In genomic region chr4:15690020-15690809, GRCh38 we compare ENCODE assay signal across 9 cellular contexts. TPM values are rescaled to one million over a fixed set of nuclear protein-coding genes. Genes with fewer than 3 reads are reported as not detected.
A peak's percentile ranks its signal among the peaks of the same experiment; 100 is the strongest.
DNase-seq lines count a peak whose midpoint lies in the region; ATAC-seq, FAIRE-seq and TF ChIP-seq lines count a peak whose summit lies in the region.
"Had no signal": no experiment of that assay in that cellular context is flagged by ENCODE, and none has a peak within 500 bp of the region (broad histone marks: within the 10 kb centered on the region; RNA-seq: fewer than 3 reads in every experiment).

No MANE protein-coding gene starts in this region.

- no peaks in the 10 kb centered on the region for H3K27me3 ChIP-seq in NT2/D1 (ENCODE audit: insufficient read depth, insufficient read length)
- no peaks in the 10 kb centered on the region for H3K27me3 ChIP-seq in endothelial cell of umbilical vein (ENCODE audit: control insufficient read depth in 2 of 2, insufficient read depth in 2 of 2, low read length in 2 of 2)
- H3K27me3 ChIP-seq in colonic mucosa, result no peaks in the 10 kb centered on the region

- H2AFZ ChIP-seq in endothelial cell of umbilical vein (ENCODE audit: low read depth, low read length), result no peak overlapping the region

- TSS peak; percentile 93 for BruUV-seq in endothelial cell of umbilical vein (replicated peaks; lab: Mats Ljungman, UMichigan)

- in situ Hi-C loops in Caki2 (cut with HindIII; ENCODE audit: low pct_unique_long_range_greater_than_20kb, low sequenced_read_pairs), result no loop called here

- no peak overlapping the region for H3K9ac ChIP-seq in NT2/D1 (ENCODE audit: insufficient read length, low read depth)
- H3K9ac ChIP-seq in endothelial cell of umbilical vein (replicated peaks; ENCODE audit: extremely low read depth, insufficient read depth, low read length), result peak overlapping the region; percentile 64
- no peak overlapping the region for H3K9ac ChIP-seq in colonic mucosa (ENCODE audit: low read depth in 2 of 2, low read length in 2 of 2)

- intact Hi-C loops in endothelial cell of umbilical vein (cut with micrococcal nuclease), result loop anchor here (1.0 kb wide), 3 partner anchors 9 to 37 kb away; partner anchors contain the start of gene FAM200B
- intact Hi-C loops in colonic mucosa (cut with DNase I), result no loop called here
- intact Hi-C loops in posterior cingulate gyrus (cut with DNase I), result no loop called here

- peak overlapping the region; percentile 82 for H3K27ac ChIP-seq in endothelial cell of umbilical vein (ENCODE audit: insufficient read depth, low read depth, low read length)
- no peak overlapping the region for H3K27ac ChIP-seq in colonic mucosa

- no peaks in the 10 kb centered on the region for H4K20me1 ChIP-seq in endothelial cell of umbilical vein (replicated peaks; ENCODE audit: control insufficient read depth, extremely low read depth, insufficient read depth, low read length)

- no peak for TF ChIP-seq POLR2A in endothelial cell of umbilical vein (IDR thresholded peaks at IDR 0.05; ENCODE audit: low read depth, low read length)

- peaks cover 41% of the 10 kb centered on the region for H3K9me3 ChIP-seq in NT2/D1 (ENCODE audit: insufficient read depth, low read length)
- no peaks in the 10 kb centered on the region for H3K9me3 ChIP-seq in endothelial cell of umbilical vein (replicated peaks; ENCODE audit: control insufficient read depth, insufficient read depth, low read length)
- H3K9me3 ChIP-seq in colonic mucosa, result no peaks in the 10 kb centered on the region

- H3K4me3 ChIP-seq in NT2/D1 (ENCODE audit: insufficient read length, low read depth) (no peak overlapping the region), endothelial cell of umbilical vein (replicated peaks in 1 of 3; ENCODE audit: insufficient read depth in 1 of 3, low read depth in 1 of 3, low read length in 3 of 3) (no peak overlapping the region), colonic mucosa (no peak overlapping the region)

- CTCF ChIA-PET in endothelial cell of umbilical vein (lab: Charles Lee), result interaction anchor here (0.5 to 1.7 kb wide), 3 partner anchors 16 to 116 kb away, joined by 3 read pairs; no protein-coding TSS in a partner anchor

- no peak for TF ChIP-seq CTCF in endothelial cell of umbilical vein (IDR thresholded peaks at IDR 0.05; ENCODE audit: extremely low read depth in 1 of 2, insufficient read depth in 1 of 2, low read depth in 1 of 2, low read length in 2 of 2)
- no peak for TF ChIP-seq CTCF in colonic mucosa (IDR thresholded peaks at IDR 0.05)

- DNase-seq in Caki2 (ENCODE audit: low read depth) (peak; percentile 86), NT2/D1 (ENCODE audit: low read depth, low spot score) (peak; percentile 67), endothelial cell of umbilical vein (ENCODE audit: low read depth, low spot score) (peak; percentile 68), myocyte (ENCODE audit: low read depth) (peak; percentile 77), colonic mucosa (no peak), posterior cingulate gyrus (no peak)
- DNase-seq: stimulated activated CD4-positive, alpha-beta T cell treated with anti-CD3 and anti-CD28 coated beads, Interleukin-2, amount 100 ng/mL, for 48 hours had no signal

- dilution Hi-C loops in endothelial cell of umbilical vein (cut with MboI; ENCODE audit: extremely low pct_ligation_motif_present, low sequenced_read_pairs), result no loop called here

- H3K4me1 ChIP-seq in NT2/D1 (ENCODE audit: insufficient read depth, insufficient read length), result no peaks in the 10 kb centered on the region
- H3K4me1 ChIP-seq in endothelial cell of umbilical vein (ENCODE audit: control insufficient read depth, extremely low read depth, insufficient read depth, low read length), result peaks cover 29% of the 10 kb centered on the region
- H3K4me1 ChIP-seq in colonic mucosa, result no peaks in the 10 kb centered on the region

- peak overlapping the region; percentile 53 for H3K4me2 ChIP-seq in endothelial cell of umbilical vein (ENCODE audit: insufficient read depth, low read length)

- H3K9me1 ChIP-seq in endothelial cell of umbilical vein (replicated peaks; ENCODE audit: control insufficient read depth, extremely low read depth, insufficient read depth, low read length), result no peaks in the 10 kb centered on the region

- H3K36me3 ChIP-seq in NT2/D1 (ENCODE audit: insufficient read depth, insufficient read length, low read length) (peaks cover 51% of the 10 kb centered on the region), endothelial cell of umbilical vein (ENCODE audit: control insufficient read depth in 2 of 2, extremely low read depth in 1 of 2, insufficient read depth in 2 of 2, low read length in 2 of 2) (peaks cover 0 to 6% of the 10 kb centered on the region in 2 experiments), colonic mucosa (no peaks in the 10 kb centered on the region)

- no peak for ATAC-seq in GM19328 (IDR thresholded peaks at IDR 0.05; ENCODE audit: unreplicated experiment)
- no peak for ATAC-seq in HG02623 (IDR thresholded peaks at IDR 0.05; ENCODE audit: unreplicated experiment)

- peak; percentile 69 for FAIRE-seq in endothelial cell of umbilical vein (lab: Jason Lieb, UNC)

- H3K79me2 ChIP-seq in endothelial cell of umbilical vein (ENCODE audit: control insufficient read depth, insufficient read depth, low read length), result peaks cover under 1% of the 10 kb centered on the region

- POLR2A ChIA-PET in endothelial cell of umbilical vein (lab: Charles Lee), result no interaction called here

TF ChIP-seq in endothelial cell of umbilical vein, 7 proteins besides CTCF, POLR2A, EP300 and RAD21:
- TF ChIP-seq FOS (IDR thresholded peaks at IDR 0.05; ENCODE audit: borderline replicate concordance, insufficient read depth, low read length) (peak; percentile 63), MAX (IDR thresholded peaks at IDR 0.05; ENCODE audit: insufficient read depth, insufficient read length) (no peak), GATA2 (IDR thresholded peaks at IDR 0.05; ENCODE audit: insufficient read depth, insufficient read length, low read depth, low read length) (peak; percentile 81), JUN (IDR thresholded peaks at IDR 0.05; ENCODE audit: borderline replicate concordance, insufficient read depth, insufficient read length, low read depth) (peak; percentile 79), POLR2AphosphoS5 (IDR thresholded peaks at IDR 0.05; ENCODE audit: insufficient read depth, low read depth, low read length) (peak; percentile 52), MYC (IDR thresholded peaks at IDR 0.05; ENCODE audit: low read depth, low read length) (no peak)
TF ChIP-seq in endothelial cell of umbilical vein: peak in this region for 4.

RNA-seq across cellular contexts. Expression of gene FAM200B, which starts 8.6 kb away (rescaled TPM):
- total RNA-seq in Caki2 (2014; rRNA removed; shearing (Covaris generic); ENCODE audit: low replicate concordance), result 38.7 and 47.7 TPM in 2 replicates
- total RNA-seq in endothelial cell of umbilical vein (20.6 and 24.6 TPM in 2 replicates), myocyte (27.8 and 36.1 TPM in 2 replicates), colonic mucosa (10 to 100 TPM; 27.3 to 32.2 TPM)
- polyA plus RNA-seq in endothelial cell of umbilical vein, result 10.7 and 13.9 TPM in 2 replicates
- 28.5 and 32.3 TPM in 2 replicates for polyA plus RNA-seq in endothelial cell of umbilical vein (2011; cell fraction: cytosol; rRNA removed)
- polyA plus RNA-seq in endothelial cell of umbilical vein (2011; cell fraction: nucleus; rRNA removed), result 20.7 and 29.1 TPM in 2 replicates
- polyA plus RNA-seq in endothelial cell of umbilical vein (2012), result 29.0 and 40.6 TPM in 2 replicates
- 3.2 and 5.7 TPM in 2 replicates for polyA minus RNA-seq in endothelial cell of umbilical vein
- polyA minus RNA-seq in endothelial cell of umbilical vein (2011; cell fraction: cytosol; rRNA and poly(A)+ RNA removed), result 11.1 TPM
- 8.7 and 11.2 TPM in 2 replicates for polyA minus RNA-seq in endothelial cell of umbilical vein (2011; cell fraction: nucleus; rRNA and poly(A)+ RNA removed)
- polyA plus RNA-seq in myocyte (2012), result 47.6 TPM

RNA-seq across cellular contexts. Expression of gene BST1, which starts 12.7 kb away (rescaled TPM):
- total RNA-seq in Caki2 (2014; rRNA removed; shearing (Covaris generic); ENCODE audit: low replicate concordance), result 0.41 and 1.0 TPM in 2 replicates
- total RNA-seq in endothelial cell of umbilical vein (6.6 and 10.7 TPM in 2 replicates), myocyte (0.88 and 1.4 TPM in 2 replicates), colonic mucosa (10 to 100 TPM in 1 of 2 donors, 1 to 10 TPM in 1; 9.2 to 12.4 TPM)
- polyA plus RNA-seq in endothelial cell of umbilical vein, result 14.0 and 14.9 TPM in 2 replicates
- 12.9 and 13.9 TPM in 2 replicates for polyA plus RNA-seq in endothelial cell of umbilical vein (2011; cell fraction: cytosol; rRNA removed)
- polyA plus RNA-seq in endothelial cell of umbilical vein (2011; cell fraction: nucleus; rRNA removed), result 4.9 and 5.7 TPM in 2 replicates
- 16.0 and 18.3 TPM in 2 replicates for polyA plus RNA-seq in endothelial cell of umbilical vein (2012)
- polyA minus RNA-seq in endothelial cell of umbilical vein, result 3.5 and 6.5 TPM in 2 replicates
- not detected for polyA minus RNA-seq in endothelial cell of umbilical vein (2011; cell fraction: cytosol; rRNA and poly(A)+ RNA removed)
- 2.0 and 2.1 TPM in 2 replicates for polyA minus RNA-seq in endothelial cell of umbilical vein (2011; cell fraction: nucleus; rRNA and poly(A)+ RNA removed)
- polyA plus RNA-seq in myocyte (2012), result 0.78 TPM

RNA-seq across cellular contexts. Expression of gene FBXL5, which starts 35.1 kb away (rescaled TPM):
- total RNA-seq in Caki2 (2014; rRNA removed; shearing (Covaris generic); ENCODE audit: low replicate concordance), result 28.5 and 34.8 TPM in 2 replicates
- total RNA-seq in endothelial cell of umbilical vein (60.2 and 64.8 TPM in 2 replicates), myocyte (128 and 146 TPM in 2 replicates), colonic mucosa (10 to 100 TPM; 43.4 to 52.1 TPM)
- polyA plus RNA-seq in endothelial cell of umbilical vein, result 42.2 and 44.1 TPM in 2 replicates
- polyA plus RNA-seq in endothelial cell of umbilical vein (2011; cell fraction: cytosol; rRNA removed), result 40.4 and 40.8 TPM in 2 replicates
- polyA plus RNA-seq in endothelial cell of umbilical vein (2011; cell fraction: nucleus; rRNA removed), result 35.5 and 47.9 TPM in 2 replicates
- polyA plus RNA-seq in endothelial cell of umbilical vein (2012), result 43.9 and 62.3 TPM in 2 replicates
- 75.6 and 101 TPM in 2 replicates for polyA minus RNA-seq in endothelial cell of umbilical vein
- polyA minus RNA-seq in endothelial cell of umbilical vein (2011; cell fraction: cytosol; rRNA and poly(A)+ RNA removed), result 13.1 TPM
- polyA minus RNA-seq in endothelial cell of umbilical vein (2011; cell fraction: nucleus; rRNA and poly(A)+ RNA removed), result 65.1 and 76.1 TPM in 2 replicates
- 38.6 TPM for polyA plus RNA-seq in myocyte (2012)

Comparison
In these comparisons a context has a peak if more than half of its experiments do, and no peak if none do; other contexts are left out.
1. DNase-seq: peak in Caki2 (single experiment), NT2/D1 (single experiment), endothelial cell of umbilical vein (single experiment) and myocyte (single experiment); none in colonic mucosa (single experiment) and posterior cingulate gyrus (0 of 10).